22 cellular contexts compared by ENCODE assay signal in the genomic region with DNA sequence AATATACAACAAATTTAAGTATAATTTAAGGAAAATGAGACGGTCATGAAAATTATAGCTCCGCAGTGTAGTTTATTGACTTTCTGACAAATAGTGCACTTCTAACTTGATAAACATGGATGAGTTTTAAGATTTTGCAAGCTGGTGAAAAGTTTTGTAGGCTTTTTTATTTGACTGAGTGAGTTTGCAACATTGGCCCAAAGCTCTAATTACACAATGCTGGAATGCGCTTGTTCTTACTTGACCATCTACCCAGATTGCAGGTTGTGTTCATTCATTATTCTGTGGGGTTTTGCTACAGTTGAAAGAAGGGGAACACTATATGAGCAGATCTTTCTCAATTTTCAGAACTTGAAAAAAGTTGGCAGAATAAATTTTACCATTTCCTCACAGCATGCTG. TPM values are rescaled to one million over a fixed set of nuclear protein-coding genes. Genes with fewer than 3 reads are reported as not detected.
DNase-seq lines count a peak whose midpoint lies in the region; ATAC-seq, FAIRE-seq and TF ChIP-seq lines count a peak whose summit lies in the region.
"Had no signal": no experiment of that assay in that cellular context is flagged by ENCODE, and none has a peak within 500 bp of the region (broad histone marks: within the 10 kb centered on the region; RNA-seq: fewer than 3 reads in every experiment).

No MANE protein-coding gene starts in this region.

- ATAC-seq in HepG2 = peak; percentile 72
- ATAC-seq in GM21528 (IDR thresholded peaks at IDR 0.05; ENCODE audit: low FRiP score, unreplicated experiment) = no peak
- ATAC-seq: A549; activated naive CD4-positive, alpha-beta T cell treated with anti-CD3 and anti-CD28 coated beads, Interleukin-2, amount 50 U/mL, for 72 hours; body of pancreas; heart left ventricle; left ventricle myocardium superior had no signal

- TF ChIP-seq CTCF in AG10803 (conservative IDR thresholded peaks at IDR 0.05; ENCODE audit: low read length) (no peak), HEK293 (tag by site-specific recombination; IDR thresholded peaks at IDR 0.05) (no peak), HepG2 (CRISPR knock-in tag; IDR thresholded peaks at IDR 0.05) (no peak)

- H3K4me2 ChIP-seq in HepG2 (ENCODE audit: low read depth, low read length) = no peak overlapping the region

- H3K4me1 ChIP-seq in HEK293 (ENCODE audit: control insufficient read depth, insufficient read depth, low read length) (peaks cover 12% of the 10 kb centered on the region), adipocyte (ENCODE audit: control insufficient read depth, insufficient read depth, low read length) (peaks cover 29% of the 10 kb centered on the region), HepG2 (ENCODE audit: insufficient read depth, low read length) (peaks cover 45% of the 10 kb centered on the region)
- H3K4me1 ChIP-seq: colonic mucosa had no signal

- POLR2A ChIA-PET in HEK293 (lab: Yijun Ruan, JAX) = no interaction called here
- POLR2A ChIA-PET in HepG2 (lab: Yijun Ruan, JAX) = interaction anchor here (0.7 to 4.3 kb wide), 4 partner anchors 13 to 551 kb away, joined by 3 to 24 read pairs (median 6); a partner anchor contains a TSS

- no peaks in the 10 kb centered on the region for H3K36me3 ChIP-seq in HEK293 (ENCODE audit: control insufficient read depth in 2 of 2, insufficient read depth in 1 of 2, low read length in 2 of 2)
- no peaks in the 10 kb centered on the region for H3K36me3 ChIP-seq in adipocyte (ENCODE audit: control insufficient read depth, insufficient read depth, low read length, severe bottlenecking)
- no peaks in the 10 kb centered on the region; a peak in 1 of 5 replicates for H3K36me3 ChIP-seq in HepG2 (replicated peaks in 1 of 2; ENCODE audit: control insufficient read depth in 1 of 2, insufficient read depth in 2 of 2, low read length in 2 of 2)
- H3K36me3 ChIP-seq: colonic mucosa, heart left ventricle, stomach had no signal

- DNase-seq in AG10803 (ENCODE audit: low read depth) = peak; percentile 19
- DNase-seq in adipocyte (ENCODE audit: low read depth) = peak; percentile 14
- peak; percentile 68 for DNase-seq in HepG2 (ENCODE audit: low spot score)
- DNase-seq in Ammon's horn (ENCODE audit: low spot score) = no peak
- no peak for DNase-seq in DMS114 treated with DMSO at 0.1 percent for 48 hours (lab: John Stamatoyannopoulos, UW; ENCODE audit: unreplicated experiment)
- no peak for DNase-seq in NCI-H1694 treated with DMSO at 0.1 percent for 48 hours (lab: John Stamatoyannopoulos, UW)
- DNase-seq: activated CD4-positive, alpha-beta T cell treated with anti-CD3 and anti-CD28 coated beads for 4 hours; body of pancreas; C1 segment of cervical spinal cord; colonic mucosa; H7; heart left ventricle; left ventricle myocardium superior; NCI-H524; stimulated activated CD4-positive, alpha-beta T cell treated with anti-CD3 and anti-CD28 coated beads, Interleukin-4, amount 100 ng/mL, for 4 hours; stomach had no signal

- no peak for TF ChIP-seq RAD21 in HepG2 (CRISPR knock-in tag; IDR thresholded peaks at IDR 0.05)

- H2AFZ ChIP-seq in HepG2 (ENCODE audit: low read length) = no peak overlapping the region

- H3K27ac ChIP-seq in HEK293 (ENCODE audit: extremely low read depth, low read depth, low read length) = no peak overlapping the region
- H3K27ac ChIP-seq in HepG2 (ENCODE audit: extremely low read length, insufficient read depth, low read length) = peak overlapping the region; percentile 10
- H3K27ac ChIP-seq: A549, body of pancreas, colonic mucosa, heart left ventricle, RWPE1, stomach had no signal

- H3K4me3 ChIP-seq in AG10803 (ENCODE audit: low read length) = no peak overlapping the region
- no peak overlapping the region for H3K4me3 ChIP-seq in HEK293 (ENCODE audit: low read depth, low read length)
- H3K4me3 ChIP-seq in adipocyte (ENCODE audit: low read length) = peak overlapping the region; percentile 49
- H3K4me3 ChIP-seq in HepG2 (replicated peaks in 1 of 3; ENCODE audit: insufficient read depth in 1 of 3, low read depth in 2 of 3, low read length in 3 of 3) = no peak overlapping the region
- H3K4me3 ChIP-seq: A549, body of pancreas, colonic mucosa, heart left ventricle, stomach had no signal

- 74% methylated on average over 3 of the region's 3 CpGs for WGBS in HepG2 (ENCODE audit: low lambda C conversion rate)

- no peak overlapping the region for H3K9ac ChIP-seq in adipocyte (ENCODE audit: low read length)
- H3K9ac ChIP-seq in HepG2 (ENCODE audit: insufficient read depth, low read depth, low read length) = no peak overlapping the region; the same call in 1 of the 2 replicates

- no TSS peak for BruUV-seq in HepG2 (replicated peaks; lab: Mats Ljungman, UMichigan)

- CTCF ChIA-PET in HEK293 (lab: Yijun Ruan, JAX) = interaction anchor here (0.7 to 0.8 kb wide), 2 partner anchors 14 to 271 kb away, joined by 3 to 4 read pairs; a partner anchor contains a TSS
- CTCF ChIA-PET in HepG2 (lab: Yijun Ruan, JAX; ENCODE audit: low intra/inter-chr PET ratio, low total read pairs) = no interaction called here

- no peak for FAIRE-seq in HepG2 (lab: Jason Lieb, UNC)
- FAIRE-seq: A549, HTR-8/SVneo had no signal

- intact Hi-C loops in HepG2 (cut with micrococcal nuclease; ENCODE audit: unreplicated experiment) = no loop called here

- peaks cover 37% of the 10 kb centered on the region for H4K20me1 ChIP-seq in HepG2 (ENCODE audit: insufficient read depth, low read length)

- in situ Hi-C loops in HepG2 (cut with HindIII; ENCODE audit: extremely low pct_ligation_motif_present, low pct_unique_long_range_greater_than_20kb) = no loop called here

- H3K9me3 ChIP-seq in HEK293 (ENCODE audit: control insufficient read depth, insufficient read depth, low read depth, low read length) (no peaks in the 10 kb centered on the region), adipocyte (ENCODE audit: control insufficient read depth, low read length) (no peaks in the 10 kb centered on the region), HepG2 (ENCODE audit: low read length) (no peaks in the 10 kb centered on the region)
- H3K9me3 ChIP-seq: A549, body of pancreas, colonic mucosa, stomach had no signal

- TF ChIP-seq EP300 in HepG2 (IDR thresholded peaks at IDR 0.05; ENCODE audit: low read depth in 2 of 2, low read length in 2 of 2) (peak in 1 of 2 experiments; percentile 55; a peak in 1 of 4 replicates), HepG2 (CRISPR knock-in tag; IDR thresholded peaks at IDR 0.05; ENCODE audit: borderline replicate concordance) (no peak)

- H3K27me3 ChIP-seq in adipocyte (replicated peaks; ENCODE audit: control insufficient read depth, insufficient read depth, low read length) = no peaks in the 10 kb centered on the region
- no peaks in the 10 kb centered on the region for H3K27me3 ChIP-seq in HepG2 (ENCODE audit: control insufficient read depth in 1 of 2, insufficient read depth in 2 of 2, low read length in 2 of 2)
- H3K27me3 ChIP-seq: body of pancreas, colonic mucosa, heart left ventricle, stomach had no signal

- TF ChIP-seq POLR2A in HepG2 (IDR thresholded peaks at IDR 0.05; ENCODE audit: insufficient read depth in 1 of 2, low read depth in 2 of 2, low read length in 2 of 2) = no peak

- H3K79me2 ChIP-seq in HepG2 (ENCODE audit: insufficient read depth, low read length) = peaks cover 96% of the 10 kb centered on the region

TF ChIP-seq in HEK293, 187 proteins besides CTCF, POLR2A, EP300 and RAD21 (continues in another document):
- TF ChIP-seq KLF8 (tag by site-specific recombination; IDR thresholded peaks at IDR 0.05) = no peak

TF ChIP-seq in HepG2, 621 proteins besides CTCF, POLR2A, EP300 and RAD21 (continues in another document):
- no peak for TF ChIP-seq GFI1 (CRISPR knock-in tag; IDR thresholded peaks at IDR 0.05; ENCODE audit: borderline replicate concordance)
- TF ChIP-seq, protein P1, sequence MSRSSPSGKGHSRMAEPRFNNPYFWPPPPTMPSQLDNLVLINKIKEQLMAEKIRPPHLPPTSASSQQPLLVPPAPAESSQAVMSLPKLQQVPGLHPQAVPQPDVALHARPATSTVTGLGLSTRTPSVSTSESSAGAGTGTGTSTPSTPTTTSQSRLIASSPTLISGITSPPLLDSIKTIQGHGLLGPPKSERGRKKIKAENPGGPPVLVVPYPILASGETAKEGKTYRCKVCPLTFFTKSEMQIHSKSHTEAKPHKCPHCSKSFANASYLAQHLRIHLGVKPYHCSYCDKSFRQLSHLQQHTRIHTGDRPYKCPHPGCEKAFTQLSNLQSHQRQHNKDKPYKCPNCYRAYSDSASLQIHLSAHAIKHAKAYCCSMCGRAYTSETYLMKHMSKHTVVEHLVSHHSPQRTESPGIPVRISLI (CRISPR knock-in tag; IDR thresholded peaks at IDR 0.05; ENCODE audit: borderline replicate concordance) = no peak
- TF ChIP-seq AKAP8 (CRISPR knock-in tag; IDR thresholded peaks at IDR 0.05) = no peak
- no peak for TF ChIP-seq DNMT1 (CRISPR knock-in tag; IDR thresholded peaks at IDR 0.05)
- TF ChIP-seq, protein P2, sequence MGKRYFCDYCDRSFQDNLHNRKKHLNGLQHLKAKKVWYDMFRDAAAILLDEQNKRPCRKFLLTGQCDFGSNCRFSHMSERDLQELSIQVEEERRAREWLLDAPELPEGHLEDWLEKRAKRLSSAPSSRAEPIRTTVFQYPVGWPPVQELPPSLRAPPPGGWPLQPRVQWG (CRISPR knock-in tag; IDR thresholded peaks at IDR 0.05; ENCODE audit: borderline replicate concordance, low read depth) = no peak

RNA-seq across cellular contexts. Expression of a gene that starts 13.5 kb away (rescaled TPM):
- 51.6 and 68.8 TPM in 2 replicates for total RNA-seq in HepG2 (2016; rRNA removed; fragmentation: Illumina TruSeq; extraction: Trizol)
- 10.0 and 11.5 TPM in 2 replicates for total RNA-seq in HepG2 (2016; cell fraction: cytosol; rRNA removed; fragmentation: Illumina TruSeq; extraction: Trizol; ENCODE audit: low read depth)
- 47.5 and 62.1 TPM in 2 replicates for total RNA-seq in HepG2 (2016; cell fraction: insoluble cytoplasmic fraction; rRNA removed; fragmentation: Illumina TruSeq; extraction: Trizol)
- 48.3 and 49.1 TPM in 2 replicates for total RNA-seq in HepG2 (2016; cell fraction: membrane; rRNA removed; fragmentation: Illumina TruSeq; extraction: Trizol)
- total RNA-seq in HepG2 (2016; cell fraction: nucleus; rRNA removed; fragmentation: Illumina TruSeq; extraction: Trizol) = 43.8 and 44.8 TPM in 2 replicates
- 11.0 and 12.6 TPM in 2 replicates for polyA plus RNA-seq in HepG2 (2011; rRNA removed)
- 6.4 and 7.3 TPM in 2 replicates for polyA plus RNA-seq in HepG2 (2011; cell fraction: cytosol; rRNA removed)
- polyA plus RNA-seq in HepG2 (2011; cell fraction: nucleus; rRNA removed) = 11.9 and 15.1 TPM in 2 replicates
- 18.9 and 24.1 TPM in 2 replicates for polyA plus RNA-seq in HepG2 (2012)
- polyA plus RNA-seq in HepG2 (2016; cell fraction: cytosol; fragmentation: Illumina TruSeq; extraction: Trizol; ENCODE audit: low read depth) = 4.1 and 6.0 TPM in 2 replicates
- 33.9 and 34.3 TPM in 2 replicates for polyA plus RNA-seq in HepG2 (2016; cell fraction: insoluble cytoplasmic fraction; fragmentation: Illumina TruSeq; extraction: Trizol; ENCODE audit: low read depth)
- 18.7 and 19.9 TPM in 2 replicates for polyA plus RNA-seq in HepG2 (2016; cell fraction: membrane; fragmentation: Illumina TruSeq; extraction: Trizol; ENCODE audit: low read depth)
- polyA plus RNA-seq in HepG2 (2016; cell fraction: nucleus; fragmentation: Illumina TruSeq; extraction: Trizol; ENCODE audit: insufficient read depth, low read depth) = 16.2 and 18.6 TPM in 2 replicates
- polyA minus RNA-seq in HepG2 (2011; rRNA and poly(A)+ RNA removed; ENCODE audit: low replicate concordance) = 4.7 and 17.9 TPM in 2 replicates
- polyA minus RNA-seq in HepG2 (2011; cell fraction: cytosol; rRNA and poly(A)+ RNA removed) = 17.1 and 17.5 TPM in 2 replicates
- polyA minus RNA-seq in HepG2 (2011; cell fraction: nucleus; rRNA and poly(A)+ RNA removed) = 74.5 and 98.8 TPM in 2 replicates

Comparison
In these comparisons a context has a peak if more than half of its experiments do, and no peak if none do; other contexts are left out.
1. DNase-seq: peak in AG10803 (single experiment), adipocyte (single experiment) and HepG2 (single experiment); none in Ammon's horn (single experiment), DMS114 treated with DMSO at 0.1 percent for 48 hours (single experiment) and NCI-H1694 treated with DMSO at 0.1 percent for 48 hours (single experiment).